Comparison of ENCODE assay signal across 16 cellular contexts in the genomic region with DNA sequence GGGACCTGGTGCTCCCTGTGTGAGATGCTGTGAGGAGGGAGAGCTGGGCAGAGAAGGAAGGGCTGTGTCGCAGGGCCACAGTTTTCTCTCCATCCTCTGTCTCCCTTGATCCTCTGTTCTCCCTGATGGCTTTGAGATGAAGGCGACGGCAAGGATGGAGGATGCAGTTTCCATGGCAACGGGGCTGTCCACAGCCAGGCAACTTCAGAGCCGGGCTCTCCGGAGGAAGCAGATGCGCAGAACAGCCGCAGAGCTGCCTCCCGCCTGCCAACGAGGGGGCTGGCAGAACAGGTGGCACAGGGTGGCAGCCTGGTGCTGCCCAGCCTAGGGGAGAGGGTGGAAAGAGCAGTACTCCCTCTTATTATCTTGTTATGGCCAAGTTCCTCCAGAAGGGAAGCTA. TPM values are rescaled to one million over a fixed set of nuclear protein-coding genes. Genes with fewer than 3 reads are reported as not detected.
DNase-seq lines count a peak whose midpoint lies in the region; ATAC-seq, FAIRE-seq and TF ChIP-seq lines count a peak whose summit lies in the region.
"Had no signal": no experiment of that assay in that cellular context is flagged by ENCODE, and none has a peak within 500 bp of the region (broad histone marks: within the 10 kb centered on the region; RNA-seq: fewer than 3 reads in every experiment).

No MANE protein-coding gene starts in this region.

- TF ChIP-seq CTCF in SK-N-SH (IDR thresholded peaks at IDR 0.05) (no peak), sigmoid colon (IDR thresholded peaks at IDR 0.05) (no peak)

- no peaks in the 10 kb centered on the region for H3F3A ChIP-seq in SK-N-SH (replicated peaks; ENCODE audit: insufficient read depth)

- H3K4me3 ChIP-seq in SK-N-SH (ENCODE audit: low read depth in 2 of 2, low read length in 1 of 2) (no peak overlapping the region), small intestine (ENCODE audit: low read depth in 1 of 2, low read length in 2 of 2) (no peak overlapping the region), sigmoid colon (no peak overlapping the region)
- H3K4me3 ChIP-seq: HAP-1 had no signal

- no peak for FAIRE-seq in small intestine (lab: Jason Lieb, UNC)
- FAIRE-seq: A204.1 had no signal

- no peak for ATAC-seq in SK-N-SH treated with all-trans-retinoic acid at 6 μM for 48 hours
- no peak for ATAC-seq in esophagus mucosa
- ATAC-seq: PC-3 had no signal

- WGBS in SK-N-SH (ENCODE audit: low lambda C conversion rate), result 70% methylated on average over 2 of the region's 10 CpGs
- WGBS in small intestine, 3 donors, result 92 to 95% (median 92%) methylated on average over 9 to 10 of the region's 10 CpGs
- WGBS in sigmoid colon, 2 donors, result 91 to 95% methylated on average over 10 of the region's 10 CpGs

- TF ChIP-seq EP300 in SK-N-SH (IDR thresholded peaks at IDR 0.05; ENCODE audit: borderline replicate concordance in 1 of 2, low read depth in 1 of 2, low read length in 1 of 2) (no peak), sigmoid colon (IDR thresholded peaks at IDR 0.05) (no peak)

- H3K36me3 ChIP-seq in SK-N-SH (replicated peaks in 1 of 2; ENCODE audit: control insufficient read depth in 1 of 2, insufficient read depth in 2 of 2, low read length in 1 of 2), result peaks cover 0 to 38% of the 10 kb centered on the region in 2 experiments
- peaks cover 0 to 11% of the 10 kb centered on the region in 2 donors for H3K36me3 ChIP-seq in small intestine (ENCODE audit: control insufficient read depth in 2 of 2, insufficient read depth in 2 of 2, low read length in 2 of 2)
- H3K36me3 ChIP-seq in sigmoid colon, result peaks cover 21 to 97% (median 42%) of the 10 kb centered on the region in 4 donors

- H3K4me1 ChIP-seq in SK-N-SH (ENCODE audit: control insufficient read depth in 1 of 2, insufficient read depth in 2 of 2, low read depth in 1 of 2, low read length in 1 of 2) (no peaks in the 10 kb centered on the region; a peak in 1 of 4 replicates), small intestine (ENCODE audit: control insufficient read depth in 2 of 2, insufficient read depth in 1 of 2, low read depth in 1 of 2, low read length in 1 of 2) (no peaks in the 10 kb centered on the region), sigmoid colon (no peaks in the 10 kb centered on the region)
- H3K4me1 ChIP-seq: Caco-2, HAP-1 had no signal

- H4K20me1 ChIP-seq in SK-N-SH (ENCODE audit: insufficient read depth), result 0 out of 2 replicates have a peak, but pooled peaks cover 12% of the 10 kb centered on the region

- H3K27ac ChIP-seq in SK-N-SH (ENCODE audit: low read depth in 2 of 2, low read length in 1 of 2), result no peak overlapping the region
- H3K27ac ChIP-seq in layer of hippocampus (ENCODE audit: low read depth, low read length), result peak overlapping the region; percentile 47
- peak overlapping the region; percentile 79 for H3K27ac ChIP-seq in temporal lobe (ENCODE audit: low read depth, low read length)
- no peak overlapping the region for H3K27ac ChIP-seq in small intestine (ENCODE audit: low read depth in 1 of 2, low read length in 1 of 2)
- no peak overlapping the region for H3K27ac ChIP-seq in sigmoid colon

- H3K9me3 ChIP-seq in SK-N-SH, result no peaks in the 10 kb centered on the region
- H3K9me3 ChIP-seq in small intestine (ENCODE audit: control insufficient read depth, low read depth), result no peaks in the 10 kb centered on the region
- H3K9me3 ChIP-seq in sigmoid colon, result no peaks in the 10 kb centered on the region
- H3K9me3 ChIP-seq: Caco-2, HAP-1 had no signal

- intact Hi-C loops in sigmoid colon (cut with DNase I), result no loop called here

- CTCF ChIA-PET in SK-N-SH (lab: Yijun Ruan, JAX), result interaction anchor here (0.5 to 7.2 kb wide), 6 partner anchors 11 to 1141 kb away, joined by 3 to 50 read pairs (median 4); no protein-coding TSS in a partner anchor

- TF ChIP-seq RAD21 in SK-N-SH (IDR thresholded peaks at IDR 0.05; ENCODE audit: low read length), result no peak

- no peak overlapping the region for H3K4me2 ChIP-seq in SK-N-SH

- POLR2A ChIA-PET in SK-N-SH (lab: Yijun Ruan, JAX), result no interaction called here

- no peak for TF ChIP-seq POLR2A in sigmoid colon (IDR thresholded peaks at IDR 0.05)

- H2AFZ ChIP-seq in SK-N-SH (ENCODE audit: low read depth), result no peak overlapping the region

- H3K27me3 ChIP-seq in SK-N-SH (ENCODE audit: insufficient read depth), result no peaks in the 10 kb centered on the region
- no peaks in the 10 kb centered on the region for H3K27me3 ChIP-seq in layer of hippocampus (ENCODE audit: control insufficient read depth, insufficient read depth, low read length)
- H3K27me3 ChIP-seq in small intestine (ENCODE audit: control insufficient read depth in 2 of 2, insufficient read depth in 2 of 2, low read length in 2 of 2), result no peaks in the 10 kb centered on the region
- no peaks in the 10 kb centered on the region for H3K27me3 ChIP-seq in sigmoid colon

- no peaks in the 10 kb centered on the region for H3K9me2 ChIP-seq in SK-N-SH

- DNase-seq in SK-N-SH, result peak; percentile 74
- DNase-seq in anterior cingulate cortex (lab: John Stamatoyannopoulos, UW), result peak in 47 of 58 donors; percentile 14 to 86 (median 52)
- no peak for DNase-seq in small intestine
- no peak for DNase-seq in sigmoid colon
- DNase-seq: Caco-2, Kasumi-1, NCI-H2029, NCI-H226, PC-3 had no signal

- no peaks in the 10 kb centered on the region for H3K79me2 ChIP-seq in SK-N-SH (ENCODE audit: insufficient read depth)

- H3K9ac ChIP-seq in SK-N-SH, result no peak overlapping the region

TF ChIP-seq in SK-N-SH, 30 proteins besides CTCF, POLR2A, EP300 and RAD21 (continues in another document):
- TF ChIP-seq TEAD4 (IDR thresholded peaks at IDR 0.05; ENCODE audit: borderline replicate concordance, insufficient read depth) (no peak), FOXJ3 (CRISPR knock-in tag; IDR thresholded peaks at IDR 0.05) (no peak), IRF3 (IDR thresholded peaks at IDR 0.05; ENCODE audit: low read depth, low read length) (no peak), NFIC (IDR thresholded peaks at IDR 0.05; ENCODE audit: borderline replicate concordance) (no peak), GATA2 (CRISPR knock-in tag; IDR thresholded peaks at IDR 0.05) (no peak), YY1 (IDR thresholded peaks at IDR 0.05; ENCODE audit: low read depth) (no peak)

TF ChIP-seq in SK-N-SH treated with all-trans-retinoic acid at 6 μM for 48 hours, 23 proteins besides CTCF, POLR2A, EP300 and RAD21 (continues in another document):
- TF ChIP-seq ARNTL (CRISPR knock-in tag; IDR thresholded peaks at IDR 0.05; ENCODE audit: borderline replicate concordance, low read depth), result no peak
- no peak for TF ChIP-seq GLIS3 (CRISPR knock-in tag; IDR thresholded peaks at IDR 0.05)
- TF ChIP-seq BACH2 (CRISPR knock-in tag; IDR thresholded peaks at IDR 0.05; ENCODE audit: borderline replicate concordance), result no peak
- TF ChIP-seq, protein P1, sequence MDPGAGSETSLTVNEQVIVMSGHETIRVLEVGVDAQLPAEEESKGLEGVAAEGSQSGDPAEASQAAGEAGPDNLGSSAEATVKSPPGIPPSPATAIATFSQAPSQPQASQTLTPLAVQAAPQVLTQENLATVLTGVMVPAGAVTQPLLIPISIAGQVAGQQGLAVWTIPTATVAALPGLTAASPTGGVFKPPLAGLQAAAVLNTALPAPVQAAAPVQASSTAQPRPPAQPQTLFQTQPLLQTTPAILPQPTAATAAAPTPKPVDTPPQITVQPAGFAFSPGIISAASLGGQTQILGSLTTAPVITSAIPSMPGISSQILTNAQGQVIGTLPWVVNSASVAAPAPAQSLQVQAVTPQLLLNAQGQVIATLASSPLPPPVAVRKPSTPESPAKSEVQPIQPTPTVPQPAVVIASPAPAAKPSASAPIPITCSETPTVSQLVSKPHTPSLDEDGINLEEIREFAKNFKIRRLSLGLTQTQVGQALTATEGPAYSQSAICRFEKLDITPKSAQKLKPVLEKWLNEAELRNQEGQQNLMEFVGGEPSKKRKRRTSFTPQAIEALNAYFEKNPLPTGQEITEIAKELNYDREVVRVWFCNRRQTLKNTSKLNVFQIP (CRISPR knock-in tag; IDR thresholded peaks at IDR 0.05; ENCODE audit: borderline replicate concordance, low read depth), result no peak
- TF ChIP-seq, protein P2, sequence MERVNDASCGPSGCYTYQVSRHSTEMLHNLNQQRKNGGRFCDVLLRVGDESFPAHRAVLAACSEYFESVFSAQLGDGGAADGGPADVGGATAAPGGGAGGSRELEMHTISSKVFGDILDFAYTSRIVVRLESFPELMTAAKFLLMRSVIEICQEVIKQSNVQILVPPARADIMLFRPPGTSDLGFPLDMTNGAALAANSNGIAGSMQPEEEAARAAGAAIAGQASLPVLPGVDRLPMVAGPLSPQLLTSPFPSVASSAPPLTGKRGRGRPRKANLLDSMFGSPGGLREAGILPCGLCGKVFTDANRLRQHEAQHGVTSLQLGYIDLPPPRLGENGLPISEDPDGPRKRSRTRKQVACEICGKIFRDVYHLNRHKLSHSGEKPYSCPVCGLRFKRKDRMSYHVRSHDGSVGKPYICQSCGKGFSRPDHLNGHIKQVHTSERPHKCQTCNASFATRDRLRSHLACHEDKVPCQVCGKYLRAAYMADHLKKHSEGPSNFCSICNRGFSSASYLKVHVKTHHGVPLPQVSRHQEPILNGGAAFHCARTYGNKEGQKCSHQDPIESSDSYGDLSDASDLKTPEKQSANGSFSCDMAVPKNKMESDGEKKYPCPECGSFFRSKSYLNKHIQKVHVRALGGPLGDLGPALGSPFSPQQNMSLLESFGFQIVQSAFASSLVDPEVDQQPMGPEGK (CRISPR knock-in tag; IDR thresholded peaks at IDR 0.05; ENCODE audit: borderline replicate concordance), result no peak

RNA-seq across cellular contexts. Expression of gene GRM2, which starts 9.9 kb away (rescaled TPM):
- 0.15 and 0.24 TPM in 2 replicates for polyA plus RNA-seq in SK-N-SH (2012; rRNA removed)
- 0.01 and 0.16 TPM in 2 replicates for polyA plus RNA-seq in SK-N-SH (2012; cell fraction: cytosol; rRNA removed)
- 0.55 and 0.82 TPM in 2 replicates for polyA plus RNA-seq in SK-N-SH (2012; cell fraction: nucleus; rRNA removed)
- 10.6 TPM for total RNA-seq in temporal lobe
- 0.08 TPM for total RNA-seq in esophagus mucosa
- under 1 TPM in 1 of 3 donors, not detected in 2; 0.18 TPM for polyA plus RNA-seq in small intestine
- 1 to 10 TPM in 1 of 4 donors, under 1 TPM in 2, not detected in 1; under 0.01 to 1.3 (median 0.14) TPM for total RNA-seq in sigmoid colon
- under 1 TPM in 1 of 3 donors, not detected in 2; 0.13 TPM for polyA plus RNA-seq in sigmoid colon
- polyA plus RNA-seq: CD14-positive monocyte had no signal

RNA-seq across cellular contexts. Expression of gene TEX264, which starts 25.9 kb away (rescaled TPM):
- polyA plus RNA-seq in SK-N-SH (2012; rRNA removed), result 82.1 and 86.0 TPM in 2 replicates
- 39.3 and 60.0 TPM in 2 replicates for polyA plus RNA-seq in SK-N-SH (2012; cell fraction: cytosol; rRNA removed)
- polyA plus RNA-seq in SK-N-SH (2012; cell fraction: nucleus; rRNA removed), result 71.2 and 84.0 TPM in 2 replicates
- 10.6 TPM for total RNA-seq in temporal lobe
- 32.8 TPM for total RNA-seq in esophagus mucosa
- 10 to 100 TPM; 66.2 to 85.7 (median 68.4) TPM for polyA plus RNA-seq in small intestine
- total RNA-seq in sigmoid colon, result 10 to 100 TPM; 43.2 to 72.4 (median 70.2) TPM
- polyA plus RNA-seq in sigmoid colon, result 10 to 100 TPM; 23.4 to 79.7 (median 30.7) TPM

Comparison
In these comparisons a context has a peak if more than half of its experiments do, and no peak if none do; other contexts are left out.
1. DNase-seq: peak in SK-N-SH (single experiment) and anterior cingulate cortex (47 of 58); none in small intestine (single experiment) and sigmoid colon (single experiment).
2. H3K27ac ChIP-seq: peak in layer of hippocampus (single experiment) and temporal lobe (single experiment); none in SK-N-SH (0 of 2), small intestine (0 of 2) and sigmoid colon (0 of 4).